1 cellular context compared by ENCODE assay signal in the genomic region with DNA sequence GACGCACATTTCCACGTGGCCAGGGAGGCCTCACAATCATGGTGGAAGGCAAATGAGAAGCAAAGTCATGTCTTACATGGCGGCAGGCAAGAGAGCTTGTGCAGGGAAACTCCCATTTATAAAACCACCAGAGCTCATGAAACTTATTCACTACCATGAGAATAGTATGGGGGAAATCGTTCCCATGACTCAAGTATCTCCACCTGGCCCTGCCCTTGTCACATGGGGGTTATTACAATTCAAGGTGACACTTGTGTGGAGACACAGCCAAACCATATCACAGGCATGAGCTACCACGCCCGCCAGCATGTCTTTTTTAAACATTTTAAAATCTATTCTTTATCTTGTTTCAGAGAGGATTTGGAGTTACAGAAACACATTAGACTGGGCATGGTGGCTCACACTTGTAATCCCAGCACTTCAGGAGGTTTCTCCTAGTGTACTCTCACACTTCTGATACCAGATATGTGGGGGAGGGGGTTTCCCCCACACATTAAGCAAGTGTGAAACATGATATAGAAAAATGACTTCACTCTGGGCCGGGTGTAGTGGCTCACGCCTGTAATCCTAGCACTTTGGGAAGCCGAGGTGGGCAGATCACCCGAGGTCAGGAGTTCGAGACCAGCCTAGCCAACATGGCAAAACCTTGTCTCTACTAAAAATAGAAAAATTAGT.
TF ChIP-seq lines count a peak whose summit lies in the region.

No MANE protein-coding gene starts in this region.

TF ChIP-seq in K562, 482 proteins besides CTCF, POLR2A, EP300 and RAD21:
- TF ChIP-seq ZNF586 (CRISPR knock-in tag; conservative IDR thresholded peaks at IDR 0.05): no peak
- no peak for TF ChIP-seq EHMT2 (IDR thresholded peaks at IDR 0.05)
- TF ChIP-seq, protein P1, sequence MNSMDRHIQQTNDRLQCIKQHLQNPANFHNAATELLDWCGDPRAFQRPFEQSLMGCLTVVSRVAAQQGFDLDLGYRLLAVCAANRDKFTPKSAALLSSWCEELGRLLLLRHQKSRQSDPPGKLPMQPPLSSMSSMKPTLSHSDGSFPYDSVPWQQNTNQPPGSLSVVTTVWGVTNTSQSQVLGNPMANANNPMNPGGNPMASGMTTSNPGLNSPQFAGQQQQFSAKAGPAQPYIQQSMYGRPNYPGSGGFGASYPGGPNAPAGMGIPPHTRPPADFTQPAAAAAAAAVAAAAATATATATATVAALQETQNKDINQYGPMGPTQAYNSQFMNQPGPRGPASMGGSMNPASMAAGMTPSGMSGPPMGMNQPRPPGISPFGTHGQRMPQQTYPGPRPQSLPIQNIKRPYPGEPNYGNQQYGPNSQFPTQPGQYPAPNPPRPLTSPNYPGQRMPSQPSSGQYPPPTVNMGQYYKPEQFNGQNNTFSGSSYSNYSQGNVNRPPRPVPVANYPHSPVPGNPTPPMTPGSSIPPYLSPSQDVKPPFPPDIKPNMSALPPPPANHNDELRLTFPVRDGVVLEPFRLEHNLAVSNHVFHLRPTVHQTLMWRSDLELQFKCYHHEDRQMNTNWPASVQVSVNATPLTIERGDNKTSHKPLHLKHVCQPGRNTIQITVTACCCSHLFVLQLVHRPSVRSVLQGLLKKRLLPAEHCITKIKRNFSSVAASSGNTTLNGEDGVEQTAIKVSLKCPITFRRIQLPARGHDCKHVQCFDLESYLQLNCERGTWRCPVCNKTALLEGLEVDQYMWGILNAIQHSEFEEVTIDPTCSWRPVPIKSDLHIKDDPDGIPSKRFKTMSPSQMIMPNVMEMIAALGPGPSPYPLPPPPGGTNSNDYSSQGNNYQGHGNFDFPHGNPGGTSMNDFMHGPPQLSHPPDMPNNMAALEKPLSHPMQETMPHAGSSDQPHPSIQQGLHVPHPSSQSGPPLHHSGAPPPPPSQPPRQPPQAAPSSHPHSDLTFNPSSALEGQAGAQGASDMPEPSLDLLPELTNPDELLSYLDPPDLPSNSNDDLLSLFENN (IDR thresholded peaks at IDR 0.05; ENCODE audit: low read depth in 2 of 2, low read length in 2 of 2): no peak
- no peak for TF ChIP-seq ELF4 (CRISPR knock-in tag; IDR thresholded peaks at IDR 0.05)
- no peak for TF ChIP-seq ZNF717 (CRISPR knock-in tag; IDR thresholded peaks at IDR 0.05)
- TF ChIP-seq SRF (CRISPR knock-in tag; IDR thresholded peaks at IDR 0.05): no peak
